In the genomic region with DNA sequence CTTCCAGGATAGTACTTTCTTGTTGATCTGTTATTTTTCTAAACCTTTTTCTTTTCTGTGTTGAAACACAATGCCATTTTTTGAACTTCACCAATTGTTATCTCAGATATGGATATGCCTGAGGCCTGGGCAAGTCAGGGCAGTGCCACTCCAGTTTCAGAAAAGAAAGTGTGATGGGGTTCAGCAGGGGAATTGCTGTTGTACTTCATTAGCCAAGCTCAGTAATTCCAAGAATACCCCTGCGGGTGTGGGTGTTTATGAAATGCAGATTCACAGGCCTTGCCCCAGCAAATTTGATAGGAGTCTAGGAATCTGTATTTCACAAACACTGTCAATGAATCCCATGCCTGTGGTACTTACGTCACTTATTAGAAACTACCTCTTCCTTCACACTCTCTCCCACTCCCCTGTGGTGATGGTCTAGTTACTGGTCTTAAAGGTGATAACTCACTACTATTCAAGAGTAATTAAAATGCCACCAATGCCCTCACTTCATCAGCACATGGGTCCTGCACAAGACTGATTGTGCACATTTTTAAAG, we compare ENCODE assay signal across 14 cellular contexts.
"Had no signal": no experiment of that assay in that cellular context is flagged by ENCODE, and none has a peak within 500 bp of the region (broad histone marks: within the 10 kb centered on the region; RNA-seq: fewer than 3 reads in every experiment).

No MANE protein-coding gene starts in this region.

- H3K27ac ChIP-seq: hepatocyte, lower lobe of right lung, WERI-Rb-1 had no signal

- H3K4me3 ChIP-seq: hepatocyte, lower lobe of right lung had no signal

- H3K36me3 ChIP-seq: lower lobe of right lung, WERI-Rb-1 had no signal

- DNase-seq: activated CD4-positive, alpha-beta memory T cell treated with anti-CD3 and anti-CD28 coated beads, Interleukin-2, amount 10 ng/mL, durations not matched to agents 7 days and 5 days; activated CD4-positive, alpha-beta T cell treated with anti-CD3 and anti-CD28 coated beads for 36 hours; activated CD8-positive, alpha-beta memory T cell treated with anti-CD3 and anti-CD28 coated beads, Interleukin-2, amount 50 U/mL, for 4 hours; activated T-cell treated with anti-CD3 and anti-CD28 coated beads, Interleukin-2, amount 50 U/mL, for 72 hours; aorta; lower lobe of right lung; naive thymus-derived CD8-positive, alpha-beta T cell; stimulated activated CD4-positive, alpha-beta T cell treated with anti-CD3 and anti-CD28 coated beads, Interleukin-2, amount 100 ng/mL, for 48 hours; stimulated activated naive CD8-positive, alpha-beta T cell treated with anti-CD3 and anti-CD28 coated beads, Interleukin-15, amount 100 ng/mL, for 72 hours; T-cell; WERI-Rb-1 had no signal

- H3K27me3 ChIP-seq: hepatocyte had no signal

- ATAC-seq: activated CD4-positive, alpha-beta T cell treated with anti-CD3 and anti-CD28 coated beads for 36 hours; activated T-cell treated with anti-CD3 and anti-CD28 coated beads, Interleukin-2, amount 50 U/mL, for 72 hours; lower lobe of right lung; naive thymus-derived CD8-positive, alpha-beta T cell; sciatic nerve; stimulated activated naive CD8-positive, alpha-beta T cell treated with anti-CD3 and anti-CD28 coated beads, Interleukin-15, amount 100 ng/mL, for 72 hours; T-cell had no signal

- FAIRE-seq: colon had no signal

- H3K9me3 ChIP-seq: lower lobe of right lung had no signal

- H3K4me2 ChIP-seq: hepatocyte had no signal

- H2AFZ ChIP-seq: hepatocyte had no signal
